Comparison of ENCODE assay signal across 14 cellular contexts in genomic region chr5:173229381-173229959, GRCh38. TPM values are rescaled to one million over a fixed set of nuclear protein-coding genes. Genes with fewer than 3 reads are reported as not detected.
DNase-seq lines count a peak whose midpoint lies in the region; ATAC-seq and TF ChIP-seq lines count a peak whose summit lies in the region.
"Had no signal": no experiment of that assay in that cellular context is flagged by ENCODE, and none has a peak within 500 bp of the region (broad histone marks: within the 10 kb centered on the region; RNA-seq: fewer than 3 reads in every experiment).

No MANE protein-coding gene starts in this region.

- 22 to 32% methylated on average over 16 to 22 of the region's 22 CpGs for WGBS in testis, 2 donors

- peak overlapping the region; percentile 39 for H3K27ac Mint-ChIP-seq in activated naive CD4-positive, alpha-beta T cell treated with anti-CD3 and anti-CD28 coated beads, Interleukin-2, amount 10 ng/mL, durations not matched to agents 7 days and 5 days
- peak overlapping the region in 1 of 2 donors; percentile 84 for H3K27ac Mint-ChIP-seq in activated naive CD4-positive, alpha-beta T cell treated with anti-CD3 and anti-CD28 coated beads, Interleukin-2, amount 50 U/mL, for 72 hours
- H3K27ac Mint-ChIP-seq in central memory CD8-positive, alpha-beta T cell (ENCODE audit: low read depth), result no peak overlapping the region
- H3K27ac Mint-ChIP-seq: HFFc6 had no signal

- peaks cover 22% of the 10 kb centered on the region for H3K4me1 Mint-ChIP-seq in activated naive CD4-positive, alpha-beta T cell treated with anti-CD3 and anti-CD28 coated beads, Interleukin-2, amount 10 ng/mL, durations not matched to agents 7 days and 5 days
- peaks cover 13% of the 10 kb centered on the region for H3K4me1 Mint-ChIP-seq in central memory CD8-positive, alpha-beta T cell

- no peak overlapping the region for H3K4me3 Mint-ChIP-seq in activated naive CD4-positive, alpha-beta T cell treated with anti-CD3 and anti-CD28 coated beads, Interleukin-2, amount 10 ng/mL, durations not matched to agents 7 days and 5 days
- peak overlapping the region; percentile 4 for H3K4me3 Mint-ChIP-seq in central memory CD8-positive, alpha-beta T cell
- H3K4me3 Mint-ChIP-seq: HFFc6 had no signal

- H3K4me1 ChIP-seq in lower lobe of right lung (peaks cover 32% of the 10 kb centered on the region), testis (peaks cover 12% of the 10 kb centered on the region)

- peaks cover 91% of the 10 kb centered on the region for H3K27me3 Mint-ChIP-seq in activated naive CD4-positive, alpha-beta T cell treated with anti-CD3 and anti-CD28 coated beads, Interleukin-2, amount 10 ng/mL, durations not matched to agents 7 days and 5 days
- peaks cover 86% of the 10 kb centered on the region for H3K27me3 Mint-ChIP-seq in central memory CD8-positive, alpha-beta T cell

- H3K4me3 ChIP-seq in lower lobe of right lung (peak overlapping the region; percentile 31), testis (peak overlapping the region in 1 of 2 donors; percentile 12)
- H3K4me3 ChIP-seq: lung had no signal

- H3K36me3 Mint-ChIP-seq in activated naive CD4-positive, alpha-beta T cell treated with anti-CD3 and anti-CD28 coated beads, Interleukin-2, amount 10 ng/mL, durations not matched to agents 7 days and 5 days, result peaks cover 2% of the 10 kb centered on the region
- peaks cover 0 to 16% of the 10 kb centered on the region in 2 donors for H3K36me3 Mint-ChIP-seq in activated naive CD4-positive, alpha-beta T cell treated with anti-CD3 and anti-CD28 coated beads, Interleukin-2, amount 50 U/mL, for 72 hours
- no peaks in the 10 kb centered on the region for H3K36me3 Mint-ChIP-seq in central memory CD8-positive, alpha-beta T cell (ENCODE audit: insufficient read depth)

- H3K27ac ChIP-seq in lower lobe of right lung (no peak overlapping the region), testis (no peak overlapping the region)

- H3K36me3 ChIP-seq in lower lobe of right lung, result no peaks in the 10 kb centered on the region
- no peaks in the 10 kb centered on the region for H3K36me3 ChIP-seq in testis (ENCODE audit: low read depth, missing control alignments)

- TF ChIP-seq POLR2A in testis (IDR thresholded peaks at IDR 0.05), result no peak

- no peak for ATAC-seq in activated naive CD4-positive, alpha-beta T cell treated with anti-CD3 and anti-CD28 coated beads, Interleukin-2, amount 50 U/mL, for 72 hours
- no peak for ATAC-seq in central memory CD8-positive, alpha-beta T cell (replicated peaks; ENCODE audit: extremely low read depth, poor library complexity, severe bottlenecking)
- ATAC-seq in lower lobe of right lung (peak in 1 of 2 donors; percentile 37), HG02840 (IDR thresholded peaks at IDR 0.05; ENCODE audit: low FRiP score, unreplicated experiment) (no peak), GM18867 (IDR thresholded peaks at IDR 0.05; ENCODE audit: unreplicated experiment) (no peak)

- H3K27me3 ChIP-seq in lower lobe of right lung (ENCODE audit: low read depth), result peaks cover 87% of the 10 kb centered on the region
- H3K27me3 ChIP-seq in testis, result no peaks in the 10 kb centered on the region

- DNase-seq in activated naive CD4-positive, alpha-beta T cell treated with anti-CD3 and anti-CD28 coated beads, Interleukin-2, amount 10 ng/mL, durations not matched to agents 7 days and 5 days, result no peak
- DNase-seq in activated naive CD4-positive, alpha-beta T cell treated with anti-CD3 and anti-CD28 coated beads, Interleukin-2, amount 50 U/mL, for 72 hours (ENCODE audit: low spot score in 2 of 2), result no peak
- no peak for DNase-seq in central memory CD8-positive, alpha-beta T cell (ENCODE audit: low spot score in 2 of 2)
- DNase-seq in lower lobe of right lung (no peak), testis (peak; percentile 16), cerebellar cortex (ENCODE audit: low spot score) (no peak)
- DNase-seq: DND-41, HFFc6, hippocampal formation, NCI-H1105 had no signal

- TF ChIP-seq CTCF in lower lobe of right lung (IDR thresholded peaks at IDR 0.05), result no peak
- TF ChIP-seq CTCF in testis (IDR thresholded peaks at IDR 0.05), result no peak

- CTCF ChIA-PET in activated naive CD4-positive, alpha-beta T cell treated with anti-CD3 and anti-CD28 coated beads, Interleukin-2, amount 10 ng/mL, durations not matched to agents 7 days and 5 days (lab: Charles Lee), result interaction anchor here (0.7 to 0.9 kb wide), 2 partner anchors 12 to 18 kb away, joined by 3 to 4 read pairs; no protein-coding TSS in a partner anchor

- no peaks in the 10 kb centered on the region for H3K9me3 ChIP-seq in lower lobe of right lung
- no peaks in the 10 kb centered on the region for H3K9me3 ChIP-seq in testis

- intact Hi-C loops in lower lobe of right lung (cut with DNase I), result no loop called here
- intact Hi-C loops in testis (cut with DNase I; ENCODE audit: low total_unique reads), result no loop called here

- no peaks in the 10 kb centered on the region for H3K9me3 Mint-ChIP-seq in activated naive CD4-positive, alpha-beta T cell treated with anti-CD3 and anti-CD28 coated beads, Interleukin-2, amount 10 ng/mL, durations not matched to agents 7 days and 5 days
- no peaks in the 10 kb centered on the region for H3K9me3 Mint-ChIP-seq in activated naive CD4-positive, alpha-beta T cell treated with anti-CD3 and anti-CD28 coated beads, Interleukin-2, amount 50 U/mL, for 72 hours
- H3K9me3 Mint-ChIP-seq in central memory CD8-positive, alpha-beta T cell, result no peaks in the 10 kb centered on the region
- H3K9me3 Mint-ChIP-seq: HFFc6 had no signal

RNA-seq across cellular contexts. Expression of gene NKX2-5, which starts 5.5 kb away (rescaled TPM):
- total RNA-seq in activated naive CD4-positive, alpha-beta T cell treated with anti-CD3 and anti-CD28 coated beads, Interleukin-2, amount 50 U/mL, for 72 hours, result under 1 TPM in 1 of 2 donors, not detected in 1; 0.23 TPM
- not detected for total RNA-seq in lower lobe of right lung
- total RNA-seq in testis, result 1 to 10 TPM in 1 of 2 donors, under 1 TPM in 1; 0.94 to 1.2 TPM
- not detected for polyA plus RNA-seq in testis (ENCODE audit: insufficient read depth, low read depth, low replicate concordance)
- total RNA-seq: HFFc6, lung, NCI-H460 had no signal
- polyA plus RNA-seq: lung had no signal
